ENCODE assay signal across 14 cellular contexts in the genomic region with DNA sequence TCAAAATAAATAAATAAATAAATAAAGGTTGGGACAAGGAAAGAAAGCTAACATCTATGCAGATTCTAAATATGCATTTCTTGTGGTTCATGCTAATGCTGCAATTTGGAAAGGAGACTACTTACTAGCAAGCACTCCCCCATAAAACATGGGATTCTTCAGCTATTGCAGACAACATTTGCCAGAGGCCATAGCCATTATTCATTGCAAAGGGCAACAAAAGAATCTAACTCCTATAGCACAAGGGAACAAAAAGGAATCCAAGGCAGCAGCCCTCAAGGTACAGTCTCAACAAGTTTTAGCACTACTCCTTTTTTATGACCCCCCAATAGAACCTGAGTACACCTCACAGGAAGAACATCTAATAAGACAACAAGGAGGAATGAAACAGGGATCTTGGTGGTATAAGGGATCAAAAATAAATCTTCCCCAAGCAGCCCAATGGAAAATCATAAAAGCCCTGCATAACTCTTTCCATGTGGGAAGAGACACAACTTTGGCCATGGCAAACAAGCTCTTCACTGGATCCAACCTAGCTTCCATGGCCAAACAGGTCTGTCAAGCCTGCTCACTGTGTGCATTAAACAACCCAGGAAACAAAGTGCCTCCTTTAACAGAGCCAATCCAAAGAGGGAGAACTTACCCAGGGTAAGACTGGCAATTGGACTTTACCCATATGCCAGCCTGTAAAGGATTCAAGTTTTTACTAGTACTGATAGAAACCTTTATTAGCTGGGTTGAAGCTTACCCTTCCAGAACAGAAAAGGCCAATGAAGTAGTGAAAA. TPM values are rescaled to one million over a fixed set of nuclear protein-coding genes. Genes with fewer than 3 reads are reported as not detected.
A peak's percentile ranks its signal among the peaks of the same experiment; 100 is the strongest.
DNase-seq lines count a peak whose midpoint lies in the region; ATAC-seq and TF ChIP-seq lines count a peak whose summit lies in the region.
"Had no signal": no experiment of that assay in that cellular context is flagged by ENCODE, and none has a peak within 500 bp of the region (broad histone marks: within the 10 kb centered on the region; RNA-seq: fewer than 3 reads in every experiment).

No MANE protein-coding gene starts in this region.

- intact Hi-C loops in mucosa of descending colon (cut with DNase I, micrococcal nuclease) (no loop called here), testis (cut with DNase I; ENCODE audit: low total_unique reads) (no loop called here)

- H3K4me1 ChIP-seq in mucosa of descending colon (ENCODE audit: low read depth) (no peaks in the 10 kb centered on the region), testis (peaks cover 18% of the 10 kb centered on the region)
- H3K4me1 ChIP-seq: BE2C had no signal

- ATAC-seq in mucosa of descending colon = peak; percentile 78
- ATAC-seq in HG02588 (IDR thresholded peaks at IDR 0.05; ENCODE audit: unreplicated experiment) = no peak
- ATAC-seq in GM21723 (IDR thresholded peaks at IDR 0.05; ENCODE audit: unreplicated experiment) = no peak
- ATAC-seq: CD8-positive, alpha-beta T cell; HepG2 had no signal

- H3K9me3 ChIP-seq in mucosa of descending colon = no peaks in the 10 kb centered on the region
- H3K9me3 ChIP-seq in testis = no peaks in the 10 kb centered on the region
- H3K9me3 ChIP-seq: BE2C had no signal

- TF ChIP-seq CTCF in LNCaP clone FGC (IDR thresholded peaks at IDR 0.05; ENCODE audit: control insufficient read depth, extremely low read depth, insufficient read depth) (no peak), epithelial cell of esophagus (IDR thresholded peaks at IDR 0.05; ENCODE audit: insufficient read depth, low read depth, low read length, missing control alignments) (no peak), mucosa of descending colon (IDR thresholded peaks at IDR 0.05) (no peak), testis (IDR thresholded peaks at IDR 0.05) (no peak)

- H3K36me3 ChIP-seq in mucosa of descending colon (ENCODE audit: low read depth) = no peaks in the 10 kb centered on the region
- no peaks in the 10 kb centered on the region for H3K36me3 ChIP-seq in testis (ENCODE audit: low read depth, missing control alignments)
- H3K36me3 ChIP-seq: BE2C had no signal

- DNase-seq in LNCaP clone FGC (ENCODE audit: low read depth) = peak; percentile 52
- peak; percentile 18 for DNase-seq in epithelial cell of esophagus (ENCODE audit: low read depth)
- peak in 1 of 3 donors; percentile 19 for DNase-seq in mucosa of descending colon
- DNase-seq in testis = no peak
- DNase-seq in middle frontal gyrus (ENCODE audit: extremely low spot score, low spot score) = no peak
- DNase-seq: BE2C; CD8-positive, alpha-beta T cell; COR-L47; DND-41; GM23248 had no signal

- H3K27ac ChIP-seq in testis = peak overlapping the region; percentile 12 to 45
- H3K27ac ChIP-seq: C4-2B, GM23248 had no signal

- H3K27me3 ChIP-seq in testis = no peaks in the 10 kb centered on the region
- H3K27me3 ChIP-seq: BE2C had no signal

- TF ChIP-seq POLR2A in testis (IDR thresholded peaks at IDR 0.05) = no peak

- H3K4me3 ChIP-seq in LNCaP clone FGC (ENCODE audit: low read depth, low read length) (no peak overlapping the region), epithelial cell of esophagus (ENCODE audit: low read length) (no peak overlapping the region), mucosa of descending colon (no peak overlapping the region), testis (no peak overlapping the region)
- H3K4me3 ChIP-seq: GM23248 had no signal

RNA-seq across cellular contexts. Expression of gene HERC5, which starts 7.8 kb away (rescaled TPM):
- total RNA-seq in mucosa of descending colon = 1 to 10 TPM; 1.8 to 4.0 (median 1.9) TPM
- total RNA-seq in testis = 100 to 1,000 TPM; 111 to 127 TPM
- polyA plus RNA-seq in testis (ENCODE audit: insufficient read depth, low read depth, low replicate concordance) = 72.6 TPM

Comparison
In these comparisons a context has a peak if more than half of its experiments do, and no peak if none do; other contexts are left out.
1. DNase-seq: peak in LNCaP clone FGC (single experiment) and epithelial cell of esophagus (single experiment); none in testis (single experiment) and middle frontal gyrus (single experiment).
2. RNA of gene HERC5, which starts 7.8 kb away (total RNA-seq): 111 to 127 TPM in testis; 1.8 to 4.0 TPM in mucosa of descending colon; every median in the first group is over 10 times any median in the second.